ENCODE assay signal across 8 cellular contexts in genomic region chr15:101277038-101277822, GRCh38. TPM values are rescaled to one million over a fixed set of nuclear protein-coding genes. Genes with fewer than 3 reads are reported as not detected.
DNase-seq lines count a peak whose midpoint lies in the region; ATAC-seq, FAIRE-seq and TF ChIP-seq lines count a peak whose summit lies in the region.

TSS of gene SELENOS (minus strand) at chr15:101277485. CDS start at chr15:101277417, 68 bp downstream.

- peak; percentile 92 for ATAC-seq in HG02610 (IDR thresholded peaks at IDR 0.05; ENCODE audit: unreplicated experiment)
- ATAC-seq in left ventricle myocardium superior: peak; percentile 97

- peak; percentile 78 for FAIRE-seq in urothelium cell line (lab: Jason Lieb, UNC)

- DNase-seq in GM13976 (ENCODE audit: low spot score) (peak; percentile 94), NCI-H1092 treated with DMSO at 0.1 percent for 48 hours (lab: John Stamatoyannopoulos, UW) (peak; percentile 78), left ventricle myocardium superior (peak; percentile 97), pulmonary artery endothelial cell (ENCODE audit: low read depth, low spot score) (peak; percentile 64), urothelium cell line (ENCODE audit: low spot score) (peak; percentile 96)

- TF ChIP-seq CTCF in GM13976 (IDR thresholded peaks at IDR 0.05; ENCODE audit: borderline replicate concordance, control extremely low read depth, extremely low read depth, insufficient read depth, missing control alignments): no peak

- in situ Hi-C loops in GM13976 (cut with MboI; ENCODE audit: low sequenced_read_pairs, unreplicated experiment): no loop called here

- intact Hi-C loops in T-helper 2 cell treated with Interferon-gamma antibody and Interleukin-4, amounts not matched to agents 100 ng/mL and 5 ng/mL, for 36 hours (cut with micrococcal nuclease): loop anchor here (1.0 to 5.0 kb wide), 3 partner anchors 18 to 675 kb away; partner anchors contain the start of genes ASB7, LINS1 and SNRPA1
- intact Hi-C loops in left ventricle myocardium superior (cut with micrococcal nuclease): no loop called here

- H3K27ac ChIP-seq in angular gyrus (ENCODE audit: low read depth, low read length): peak within 1 kb of the TSS; percentile 37

RNA-seq across cellular contexts. Expression of gene SELENOS, which starts in this region (rescaled TPM):
- total RNA-seq in T-helper 2 cell treated with Interferon-gamma antibody and Interleukin-4, amounts not matched to agents 100 ng/mL and 5 ng/mL, for 36 hours: 40.0 and 42.5 TPM in 2 replicates
- total RNA-seq in left ventricle myocardium superior (39.3 TPM), pulmonary artery endothelial cell (49.5 and 67.9 TPM in 2 replicates)

Comparison
In these comparisons a context has a peak if more than half of its experiments do, and no peak if none do; other contexts are left out.
1. Peak in every context shown above with its lines: DNase-seq, ATAC-seq and H3K27ac ChIP-seq.